Comparison of ENCODE assay signal across 9 cellular contexts in genomic region chr15:59686389-59686788, GRCh38. TPM values are rescaled to one million over a fixed set of nuclear protein-coding genes. Genes with fewer than 3 reads are reported as not detected.
DNase-seq lines count a peak whose midpoint lies in the region; ATAC-seq and TF ChIP-seq lines count a peak whose summit lies in the region.
"Had no signal": no experiment of that assay in that cellular context is flagged by ENCODE, and none has a peak within 500 bp of the region (broad histone marks: within the 10 kb centered on the region; RNA-seq: fewer than 3 reads in every experiment).

No MANE protein-coding gene starts in this region.

- no peaks in the 10 kb centered on the region for H3K27me3 Mint-ChIP-seq in activated naive CD8-positive, alpha-beta T cell treated with anti-CD3 and anti-CD28 coated beads for 36 hours
- H3K27me3 Mint-ChIP-seq in natural killer cell (ENCODE audit: low read depth in 2 of 2), result no peaks in the 10 kb centered on the region

- intact Hi-C loops in natural killer cell (cut with micrococcal nuclease), result loop anchor here (5.0 kb wide), 2 partner anchors 699 to 754 kb away; partner anchors contain the start of genes RNF111 and SLTM

- DNase-seq in GM10248 (ENCODE audit: extremely low spot score) (peak; percentile 50), natural killer cell (no peak), NCI-H446 treated with DMSO at 0.1 percent for 48 hours (lab: John Stamatoyannopoulos, UW) (no peak), AG08396 (ENCODE audit: low spot score) (no peak), NCI-H524 treated with DMSO at 0.1 percent for 48 hours (lab: John Stamatoyannopoulos, UW) (no peak)
- DNase-seq in activated naive CD8-positive, alpha-beta T cell treated with anti-CD3 and anti-CD28 coated beads for 36 hours, result no peak

- ATAC-seq in HG03571 (IDR thresholded peaks at IDR 0.05; ENCODE audit: unreplicated experiment) (peak; percentile 22), natural killer cell (no peak), HG03457 (IDR thresholded peaks at IDR 0.05; ENCODE audit: unreplicated experiment) (no peak)
- ATAC-seq: body of pancreas had no signal

- peak overlapping the region; percentile 74 for H3K27ac Mint-ChIP-seq in activated naive CD8-positive, alpha-beta T cell treated with anti-CD3 and anti-CD28 coated beads for 36 hours
- H3K27ac Mint-ChIP-seq in natural killer cell, result peak overlapping the region; percentile 64 to 69

- H3K4me3 Mint-ChIP-seq in activated naive CD8-positive, alpha-beta T cell treated with anti-CD3 and anti-CD28 coated beads for 36 hours, result peak overlapping the region; percentile 59
- peak overlapping the region; percentile 52 for H3K4me3 Mint-ChIP-seq in natural killer cell

- H3K9me3 Mint-ChIP-seq in activated naive CD8-positive, alpha-beta T cell treated with anti-CD3 and anti-CD28 coated beads for 36 hours, result no peaks in the 10 kb centered on the region
- no peaks in the 10 kb centered on the region for H3K9me3 Mint-ChIP-seq in natural killer cell

- peaks cover 41% of the 10 kb centered on the region for H3K36me3 Mint-ChIP-seq in activated naive CD8-positive, alpha-beta T cell treated with anti-CD3 and anti-CD28 coated beads for 36 hours
- no peaks in the 10 kb centered on the region for H3K36me3 Mint-ChIP-seq in natural killer cell

- TF ChIP-seq CTCF in GM10248 (IDR thresholded peaks at IDR 0.05; ENCODE audit: control extremely low read depth, extremely low read depth, low read depth, missing control alignments), result no peak
- no peak for TF ChIP-seq CTCF in natural killer cell (IDR thresholded peaks at IDR 0.05)

- POLR2A ChIA-PET in GM10248 (lab: Yijun Ruan, JAX), result no interaction called here

- CTCF ChIA-PET in GM10248 (lab: Yijun Ruan, JAX), result no interaction called here

- peaks cover 44% of the 10 kb centered on the region for H3K4me1 Mint-ChIP-seq in activated naive CD8-positive, alpha-beta T cell treated with anti-CD3 and anti-CD28 coated beads for 36 hours
- peaks cover 42 to 43% of the 10 kb centered on the region in 2 donors for H3K4me1 Mint-ChIP-seq in natural killer cell

RNA-seq across cellular contexts. Expression of gene BNIP2, which starts 2.7 kb away (rescaled TPM):
- total RNA-seq in activated naive CD8-positive, alpha-beta T cell treated with anti-CD3 and anti-CD28 coated beads for 36 hours, result 10 to 100 TPM; 68.4 to 76.4 TPM
- total RNA-seq in natural killer cell, result 100 to 1,000 TPM; 103 to 118 (median 105) TPM

RNA-seq across cellular contexts. Expression of gene GTF2A2, which starts 29.1 kb away (rescaled TPM):
- 100 to 1,000 TPM; 237 to 246 TPM for total RNA-seq in activated naive CD8-positive, alpha-beta T cell treated with anti-CD3 and anti-CD28 coated beads for 36 hours
- 10 to 100 TPM; 34.7 to 57.4 (median 39.0) TPM for total RNA-seq in natural killer cell

Comparison
In these comparisons a context has a peak if more than half of its experiments do, and no peak if none do; other contexts are left out.
1. RNA of gene GTF2A2, which starts 29.1 kb away (total RNA-seq): 237 to 246 TPM in activated naive CD8-positive, alpha-beta T cell treated with anti-CD3 and anti-CD28 coated beads for 36 hours; 34.7 to 57.4 TPM in natural killer cell; every median in the first group is over 4 times any median in the second.